ENCODE assay signal across 10 cellular contexts in genomic region chr2:86393521-86394490, GRCh38. TPM values are rescaled to one million over a fixed set of nuclear protein-coding genes. Genes with fewer than 3 reads are reported as not detected.
A peak's percentile ranks its signal among the peaks of the same experiment; 100 is the strongest.
DNase-seq lines count a peak whose midpoint lies in the region; ATAC-seq and TF ChIP-seq lines count a peak whose summit lies in the region.
"Had no signal": no experiment of that assay in that cellular context is flagged by ENCODE, and none has a peak within 500 bp of the region (broad histone marks: within the 10 kb centered on the region; RNA-seq: fewer than 3 reads in every experiment).

No MANE protein-coding gene starts in this region.

- in situ Hi-C loops in ACHN (cut with HindIII; ENCODE audit: low pct_ligation_motif_present, low pct_unique_long_range_greater_than_20kb, low sequenced_read_pairs) = no loop called here

- peak; percentile 73 to 84 for ATAC-seq in activated naive CD4-positive, alpha-beta T cell treated with anti-CD3 and anti-CD28 coated beads, Interleukin-2, amount 50 U/mL, for 72 hours
- ATAC-seq in GM18858 (IDR thresholded peaks at IDR 0.05; ENCODE audit: unreplicated experiment) = no peak
- ATAC-seq: K562 had no signal

- CTCF ChIA-PET in HEK293 (lab: Yijun Ruan, JAX) = interaction anchor here (0.5 to 1.0 kb wide), 4 partner anchors 10 to 175 kb away, joined by 3 to 4 read pairs (median 4); no protein-coding TSS in a partner anchor

- no peak overlapping the region for H3K4me3 ChIP-seq in HEK293 (ENCODE audit: low read depth, low read length)
- H3K4me3 ChIP-seq: K562 had no signal

- H3K4me1 ChIP-seq in HEK293 (ENCODE audit: control insufficient read depth, insufficient read depth, low read length) = peaks cover 7% of the 10 kb centered on the region; the same call in 1 of the 2 replicates

- H3K9me3 ChIP-seq in HEK293 (ENCODE audit: control insufficient read depth, insufficient read depth, low read depth, low read length) = no peaks in the 10 kb centered on the region

- POLR2A ChIA-PET in HEK293 (lab: Yijun Ruan, JAX) = interaction anchor here (1.7 to 2.2 kb wide), 2 partner anchors 47 to 49 kb away, joined by 6 to 10 read pairs; partner anchors contain the start of gene KDM3A

- H3K27ac Mint-ChIP-seq in activated naive CD4-positive, alpha-beta T cell treated with anti-CD3 and anti-CD28 coated beads, Interleukin-2, amount 50 U/mL, for 72 hours = peak overlapping the region; percentile 40 to 74

- H3K9me3 Mint-ChIP-seq in activated naive CD4-positive, alpha-beta T cell treated with anti-CD3 and anti-CD28 coated beads, Interleukin-2, amount 50 U/mL, for 72 hours = peaks cover 0 to 7% of the 10 kb centered on the region in 2 donors

- DNase-seq in ACHN (peak; percentile 68), iris pigment epithelial cell (ENCODE audit: low read depth) (peak; percentile 59), C1 segment of cervical spinal cord (lab: John Stamatoyannopoulos, UW) (no peak), cortex of kidney (lab: John Stamatoyannopoulos, UW) (no peak), NCI-H345 treated with DMSO at 0.1 percent for 48 hours (lab: John Stamatoyannopoulos, UW; ENCODE audit: unreplicated experiment) (no peak)
- no peak for DNase-seq in activated naive CD4-positive, alpha-beta T cell treated with anti-CD3 and anti-CD28 coated beads, Interleukin-2, amount 50 U/mL, for 72 hours (ENCODE audit: low spot score in 2 of 2)
- DNase-seq: COR-L47 had no signal

- no peaks in the 10 kb centered on the region for H3K36me3 ChIP-seq in HEK293 (ENCODE audit: control insufficient read depth in 2 of 2, insufficient read depth in 1 of 2, low read length in 2 of 2)

- peaks cover 0 to 23% of the 10 kb centered on the region in 2 donors for H3K36me3 Mint-ChIP-seq in activated naive CD4-positive, alpha-beta T cell treated with anti-CD3 and anti-CD28 coated beads, Interleukin-2, amount 50 U/mL, for 72 hours

- no peak overlapping the region for H3K27ac ChIP-seq in HEK293 (ENCODE audit: extremely low read depth, low read depth, low read length)

- TF ChIP-seq CTCF in HEK293 (tag by site-specific recombination; IDR thresholded peaks at IDR 0.05) = no peak

TF ChIP-seq in HEK293, 187 proteins besides CTCF, POLR2A, EP300 and RAD21:
- TF ChIP-seq ZNF133 (tag by site-specific recombination; IDR thresholded peaks at IDR 0.05) = 0 out of 2 replicates have a peak, but pooled peaks have one; percentile 32
- TF ChIP-seq ZNF366 (tag by site-specific recombination; conservative IDR thresholded peaks at IDR 0.05) = 0 out of 2 replicates have a peak, but pooled peaks have one; percentile 26
- TF ChIP-seq EGR2 (tag by site-specific recombination; IDR thresholded peaks at IDR 0.05; ENCODE audit: low read depth) = peak; percentile 57; the same call in 1 of the 2 replicates
- TF ChIP-seq ZNF184 (tag by site-specific recombination; IDR thresholded peaks at IDR 0.05) = no peak
- no peak for TF ChIP-seq ZBTB17 (tag by site-specific recombination; IDR thresholded peaks at IDR 0.05)
- TF ChIP-seq, protein P1, sequence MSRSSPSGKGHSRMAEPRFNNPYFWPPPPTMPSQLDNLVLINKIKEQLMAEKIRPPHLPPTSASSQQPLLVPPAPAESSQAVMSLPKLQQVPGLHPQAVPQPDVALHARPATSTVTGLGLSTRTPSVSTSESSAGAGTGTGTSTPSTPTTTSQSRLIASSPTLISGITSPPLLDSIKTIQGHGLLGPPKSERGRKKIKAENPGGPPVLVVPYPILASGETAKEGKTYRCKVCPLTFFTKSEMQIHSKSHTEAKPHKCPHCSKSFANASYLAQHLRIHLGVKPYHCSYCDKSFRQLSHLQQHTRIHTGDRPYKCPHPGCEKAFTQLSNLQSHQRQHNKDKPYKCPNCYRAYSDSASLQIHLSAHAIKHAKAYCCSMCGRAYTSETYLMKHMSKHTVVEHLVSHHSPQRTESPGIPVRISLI (tag by site-specific recombination; IDR thresholded peaks at IDR 0.05) = 0 out of 2 replicates have a peak, but pooled peaks have one; percentile 44
- no peak for TF ChIP-seq ZNF514 (tag by site-specific recombination; IDR thresholded peaks at IDR 0.05)
- no peak for TF ChIP-seq ZNF629 (tag by site-specific recombination; IDR thresholded peaks at IDR 0.05)
- TF ChIP-seq HOXD13 (CRISPR knock-in tag; IDR thresholded peaks at IDR 0.05; ENCODE audit: borderline replicate concordance) = no peak
- TF ChIP-seq, protein P2, sequence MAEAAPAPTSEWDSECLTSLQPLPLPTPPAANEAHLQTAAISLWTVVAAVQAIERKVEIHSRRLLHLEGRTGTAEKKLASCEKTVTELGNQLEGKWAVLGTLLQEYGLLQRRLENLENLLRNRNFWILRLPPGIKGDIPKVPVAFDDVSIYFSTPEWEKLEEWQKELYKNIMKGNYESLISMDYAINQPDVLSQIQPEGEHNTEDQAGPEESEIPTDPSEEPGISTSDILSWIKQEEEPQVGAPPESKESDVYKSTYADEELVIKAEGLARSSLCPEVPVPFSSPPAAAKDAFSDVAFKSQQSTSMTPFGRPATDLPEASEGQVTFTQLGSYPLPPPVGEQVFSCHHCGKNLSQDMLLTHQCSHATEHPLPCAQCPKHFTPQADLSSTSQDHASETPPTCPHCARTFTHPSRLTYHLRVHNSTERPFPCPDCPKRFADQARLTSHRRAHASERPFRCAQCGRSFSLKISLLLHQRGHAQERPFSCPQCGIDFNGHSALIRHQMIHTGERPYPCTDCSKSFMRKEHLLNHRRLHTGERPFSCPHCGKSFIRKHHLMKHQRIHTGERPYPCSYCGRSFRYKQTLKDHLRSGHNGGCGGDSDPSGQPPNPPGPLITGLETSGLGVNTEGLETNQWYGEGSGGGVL (tag by site-specific recombination; IDR thresholded peaks at IDR 0.05) = peak; percentile 64
- TF ChIP-seq ZNF776 (tag by site-specific recombination; IDR thresholded peaks at IDR 0.05; ENCODE audit: borderline replicate concordance) = no peak
- TF ChIP-seq ZSCAN30 (tag by site-specific recombination; IDR thresholded peaks at IDR 0.05) = peak; percentile 49; the same call in 1 of the 2 replicates
- peak; percentile 56 for TF ChIP-seq PRDM10 (tag by site-specific recombination; IDR thresholded peaks at IDR 0.05)
- peak; percentile 27; the same call in 1 of the 2 replicates for TF ChIP-seq ZXDB (tag by site-specific recombination; IDR thresholded peaks at IDR 0.05)
- TF ChIP-seq FEZF1 (tag by site-specific recombination; IDR thresholded peaks at IDR 0.05) = peak; percentile 85
- peak; percentile 32; the same call in 1 of the 2 replicates for TF ChIP-seq TRIM28 (IDR thresholded peaks at IDR 0.05; ENCODE audit: borderline replicate concordance, low read length)
- TF ChIP-seq ZFHX2 (tag by site-specific recombination; conservative IDR thresholded peaks at IDR 0.05) = peak; percentile 73
- TF ChIP-seq ZBTB20 (tag by site-specific recombination; IDR thresholded peaks at IDR 0.05) = 0 out of 2 replicates have a peak, but pooled peaks have one; percentile 14

RNA-seq across cellular contexts. Expression of gene KDM3A, which starts 47.4 kb away (rescaled TPM):
- 100 to 1,000 TPM in 1 of 2 donors, 10 to 100 TPM in 1; 67.1 to 108 TPM for total RNA-seq in activated naive CD4-positive, alpha-beta T cell treated with anti-CD3 and anti-CD28 coated beads, Interleukin-2, amount 50 U/mL, for 72 hours

RNA-seq across cellular contexts. Expression of gene REEP1, which starts 56.4 kb away (rescaled TPM):
- total RNA-seq in activated naive CD4-positive, alpha-beta T cell treated with anti-CD3 and anti-CD28 coated beads, Interleukin-2, amount 50 U/mL, for 72 hours = under 1 TPM; 0.45 to 0.59 TPM

Comparison
In these comparisons a context has a peak if more than half of its experiments do, and no peak if none do; other contexts are left out.
1. DNase-seq: peak in ACHN (single experiment) and iris pigment epithelial cell (single experiment); none in activated naive CD4-positive, alpha-beta T cell treated with anti-CD3 and anti-CD28 coated beads, Interleukin-2, amount 50 U/mL, for 72 hours (0 of 2), C1 segment of cervical spinal cord (0 of 14), cortex of kidney (single experiment) and NCI-H345 treated with DMSO at 0.1 percent for 48 hours (single experiment).